In the genomic region with DNA sequence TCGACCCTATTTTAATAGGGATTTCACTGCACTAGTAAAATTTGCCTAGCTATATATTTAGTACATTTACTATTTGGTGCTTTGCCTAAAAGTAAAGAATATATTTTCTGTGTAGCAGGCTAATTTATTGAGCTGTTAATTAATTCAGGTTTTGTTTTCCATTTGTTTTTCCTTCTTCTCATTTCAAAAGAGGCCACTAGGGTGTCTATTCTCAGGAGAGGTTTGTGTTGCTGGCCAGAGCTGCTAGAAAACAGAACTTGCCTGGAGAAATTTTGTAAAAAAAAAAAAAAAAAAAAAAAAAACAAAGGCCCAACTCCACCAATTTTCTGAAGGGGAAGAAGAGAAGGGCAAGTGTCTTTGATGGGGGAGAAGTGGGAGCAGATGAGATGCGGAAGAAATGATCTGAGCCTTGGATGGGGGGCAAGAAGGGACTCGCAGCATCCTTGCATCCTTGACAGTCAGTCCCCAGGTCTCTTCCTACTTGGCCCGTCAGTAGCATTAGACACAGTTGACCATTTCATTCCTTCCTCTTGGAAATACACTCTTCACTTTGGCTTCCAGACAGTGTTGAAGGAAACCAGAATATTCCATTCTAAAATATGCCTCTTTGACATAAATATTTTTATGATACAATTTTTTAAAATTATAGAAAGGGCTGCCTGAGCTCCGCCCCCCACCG, we compare ENCODE assay signal across 29 cellular contexts.
"Had no signal": no experiment of that assay in that cellular context is flagged by ENCODE, and none has a peak within 500 bp of the region (broad histone marks: within the 10 kb centered on the region; RNA-seq: fewer than 3 reads in every experiment).

No MANE protein-coding gene starts in this region.

- H3K36me3 ChIP-seq: cardiac muscle cell, gastrocnemius medialis, pancreas, transverse colon had no signal

- H3K27ac Mint-ChIP-seq: activated naive CD8-positive, alpha-beta T cell; immature natural killer cell; mesothelial cell of epicardium; naive B cell; nephron progenitor cell; T-cell had no signal

- DNase-seq: activated CD4-positive, alpha-beta T cell treated with anti-CD3 and anti-CD28 coated beads for 4 hours; activated CD4-positive, alpha-beta T cell treated with anti-CD3 and anti-CD28 coated beads, Interleukin-2, amount 50 U/mL, for 48 hours; activated CD4-positive, CD25-positive, alpha-beta regulatory T cell; activated CD8-positive, alpha-beta memory T cell treated with anti-CD3 and anti-CD28 coated beads for 24 hours; activated effector memory CD4-positive, alpha-beta T cell treated with Interleukin-2 at 50 U/mL for 16 hours; activated naive CD4-positive, alpha-beta T cell treated with Interleukin-2 at 50 U/mL for 16 hours; aorta; body of pancreas; dorsolateral prefrontal cortex; effector memory CD4-positive, alpha-beta T cell; erythroblast; gastrocnemius medialis; glutamatergic neuron; immature natural killer cell; naive B cell; nephron progenitor cell; nucleus accumbens; pancreas; psoas muscle; right cardiac atrium; stimulated activated CD4-positive, alpha-beta T cell treated with anti-CD3 and anti-CD28 coated beads, Interleukin-15, amount 100 ng/mL, for 24 hours; stimulated activated CD4-positive, alpha-beta T cell treated with anti-CD3 and anti-CD28 coated beads, Interleukin-2, amount 100 ng/mL, for 24 hours; stimulated activated naive CD4-positive, alpha-beta T cell; T-cell; transverse colon had no signal

- H3K27me3 ChIP-seq: body of pancreas, cardiac muscle cell, dorsolateral prefrontal cortex, gastrocnemius medialis, pancreas, transverse colon had no signal

- H3K9me3 ChIP-seq: body of pancreas, gastrocnemius medialis, pancreas, psoas muscle, transverse colon had no signal

- H3K27me3 Mint-ChIP-seq: activated naive CD8-positive, alpha-beta T cell had no signal

- H3K4me1 Mint-ChIP-seq: immature natural killer cell, naive B cell, T-cell had no signal

- H3K9me3 Mint-ChIP-seq: nephron progenitor cell, T-cell had no signal

- H3K36me3 Mint-ChIP-seq: activated naive CD8-positive, alpha-beta T cell; immature natural killer cell; mesothelial cell of epicardium; naive B cell; T-cell had no signal

- H3K4me3 ChIP-seq: body of pancreas, cardiac muscle cell, coronary artery, dorsolateral prefrontal cortex, gastrocnemius medialis, pancreas, psoas muscle, transverse colon had no signal

- H3K27ac ChIP-seq: body of pancreas, cardiac muscle cell, coronary artery, dorsolateral prefrontal cortex, gastrocnemius medialis, pancreas, psoas muscle, transverse colon had no signal

- H3K4me1 ChIP-seq: body of pancreas, pancreas, psoas muscle, transverse colon had no signal

- H3K4me3 Mint-ChIP-seq: activated naive CD8-positive, alpha-beta T cell; immature natural killer cell; mesothelial cell of epicardium; naive B cell; nephron progenitor cell; T-cell had no signal

- ATAC-seq: body of pancreas, gastrocnemius medialis, psoas muscle, right cardiac atrium, T-cell had no signal
